ENCODE assay signal across 9 cellular contexts in the genomic region with DNA sequence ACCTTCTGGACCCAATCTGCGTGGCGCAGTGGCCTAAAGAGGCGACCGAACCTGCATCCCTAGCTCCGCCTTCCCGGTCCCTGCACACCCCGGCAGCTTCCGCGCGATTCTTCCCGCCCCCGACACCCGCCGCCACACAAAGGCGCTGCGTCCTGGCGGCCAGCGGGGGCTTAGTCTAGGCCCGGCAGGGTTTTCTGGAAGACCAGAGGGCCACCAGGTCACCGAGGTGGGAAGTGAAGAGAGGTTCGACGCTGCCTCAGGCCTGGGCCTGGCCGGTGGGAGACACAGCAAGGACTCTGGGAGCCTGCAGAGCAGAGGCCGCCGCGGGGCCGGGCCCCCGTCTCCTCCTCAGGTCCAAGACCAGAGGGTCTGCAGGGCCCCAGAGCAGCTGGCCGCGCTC.
DNase-seq lines count a peak whose midpoint lies in the region; ATAC-seq and TF ChIP-seq lines count a peak whose summit lies in the region.
"Had no signal": no experiment of that assay in that cellular context is flagged by ENCODE, and none has a peak within 500 bp of the region (broad histone marks: within the 10 kb centered on the region; RNA-seq: fewer than 3 reads in every experiment).

No MANE protein-coding gene starts in this region.

- intact Hi-C loops in sigmoid colon (cut with DNase I), result loop anchor here (10.0 kb wide), 1 partner anchor 383 kb away; no protein-coding TSS in a partner anchor

- ATAC-seq in HG02642 (IDR thresholded peaks at IDR 0.05; ENCODE audit: poor library complexity, unreplicated experiment), result peak; percentile 27

- H3K27ac ChIP-seq in esophagus (ENCODE audit: low read depth in 2 of 2, low read length in 1 of 2), result no peak overlapping the region
- no peak overlapping the region for H3K27ac ChIP-seq in sigmoid colon
- H3K27ac ChIP-seq: SJSA1 had no signal

- no peaks in the 10 kb centered on the region for H3K27me3 ChIP-seq in esophagus (ENCODE audit: control insufficient read depth in 1 of 2, insufficient read depth in 2 of 2, low read length in 2 of 2)
- peaks cover 5 to 42% (median 24%) of the 10 kb centered on the region in 3 donors for H3K27me3 ChIP-seq in sigmoid colon
- H3K27me3 ChIP-seq: SJSA1 had no signal

- DNase-seq in activated CD8-positive, alpha-beta memory T cell treated with anti-CD3 and anti-CD28 coated beads for 24 hours, result peak; percentile 81
- DNase-seq in sigmoid colon (no peak), DMS53 treated with DMSO at 0.1 percent for 48 hours (lab: John Stamatoyannopoulos, UW; ENCODE audit: unreplicated experiment) (no peak), hepatic stellate cell (ENCODE audit: low spot score) (no peak), NCI-H2081 (lab: John Stamatoyannopoulos, UW) (no peak), NCI-H1092 (lab: John Stamatoyannopoulos, UW) (no peak)

- peaks cover 0 to 3% of the 10 kb centered on the region in 2 donors for H3K4me1 ChIP-seq in esophagus (ENCODE audit: control insufficient read depth in 2 of 2, insufficient read depth in 2 of 2, low read length in 1 of 2)
- H3K4me1 ChIP-seq in sigmoid colon, result peaks cover 0 to 16% (median 11%) of the 10 kb centered on the region in 4 donors
- H3K4me1 ChIP-seq: SJSA1 had no signal

- H3K36me3 ChIP-seq in esophagus (ENCODE audit: control insufficient read depth in 2 of 2, insufficient read depth in 2 of 2, low read length in 1 of 2) (no peaks in the 10 kb centered on the region), sigmoid colon (no peaks in the 10 kb centered on the region)
- H3K36me3 ChIP-seq: SJSA1 had no signal

- TF ChIP-seq POLR2A in sigmoid colon (IDR thresholded peaks at IDR 0.05), result no peak

- TF ChIP-seq EP300 in sigmoid colon (IDR thresholded peaks at IDR 0.05), result no peak

- TF ChIP-seq CTCF in sigmoid colon (IDR thresholded peaks at IDR 0.05), result no peak

- no peaks in the 10 kb centered on the region for H3K9me3 ChIP-seq in esophagus (ENCODE audit: control insufficient read depth in 2 of 2, insufficient read depth in 1 of 2, low read depth in 1 of 2, low read length in 1 of 2)
- no peaks in the 10 kb centered on the region for H3K9me3 ChIP-seq in sigmoid colon
- H3K9me3 ChIP-seq: SJSA1 had no signal

- H3K4me3 ChIP-seq in esophagus (ENCODE audit: low read depth in 1 of 2, low read length in 2 of 2), result peak overlapping the region; percentile 33 to 56
- H3K4me3 ChIP-seq in sigmoid colon, result peak overlapping the region in 3 of 4 donors; percentile 25 to 35 (median 33)
- H3K4me3 ChIP-seq: SJSA1 had no signal

- WGBS in esophagus, 2 donors, result 14 to 17% methylated on average over 30 of the region's 30 CpGs
- 11 to 17% methylated on average over 30 of the region's 30 CpGs for WGBS in sigmoid colon, 2 donors
